ENCODE assay signal across 32 cellular contexts in genomic region chr3:55824406-55824805, GRCh38.
"Had no signal": no experiment of that assay in that cellular context is flagged by ENCODE, and none has a peak within 500 bp of the region (broad histone marks: within the 10 kb centered on the region; RNA-seq: fewer than 3 reads in every experiment).

No MANE protein-coding gene starts in this region.

- H3K36me3 ChIP-seq: adrenal gland, ascending aorta, brain microvascular endothelial cell, breast epithelium, cardiac muscle cell had no signal

- H3K27me3 ChIP-seq: adrenal gland, ascending aorta, body of pancreas, brain microvascular endothelial cell, breast epithelium, cardiac muscle cell had no signal

- ATAC-seq: activated naive CD4-positive, alpha-beta T cell treated with anti-CD3 and anti-CD28 coated beads, Interleukin-2, amount 50 U/mL, for 72 hours; activated naive CD8-positive, alpha-beta T cell treated with anti-CD3 and anti-CD28 coated beads, Interleukin-2, amount 50 U/mL, for 24 hours; activated T-cell treated with anti-CD3 and anti-CD28 coated beads, Interleukin-2, amount 50 U/mL, for 4 hours; activated T-cell treated with anti-CD3 and anti-CD28 coated beads, Interleukin-2, amount 50 U/mL, for 72 hours; activated T-helper 17 cell treated with anti-CD3 and anti-CD28 coated beads, Interleukin-2, amount 50 U/mL, for 72 hours; body of pancreas had no signal

- H3K27ac ChIP-seq: adrenal gland, ascending aorta, body of pancreas, brain microvascular endothelial cell, breast epithelium, cardiac muscle cell had no signal

- H3K4me3 ChIP-seq: adrenal gland, ascending aorta, body of pancreas, breast epithelium, cardiac muscle cell had no signal

- DNase-seq: activated effector memory CD4-positive, alpha-beta T cell treated with anti-CD3 and anti-CD28 coated beads, Interleukin-2, amount 50 U/mL, for 16 hours; activated effector memory CD4-positive, alpha-beta T cell treated with Interleukin-2 at 50 U/mL for 16 hours; activated gamma-delta T cell; activated gamma-delta T cell treated with Interleukin-2 at 50 U/mL for 16 hours; activated naive CD4-positive, alpha-beta T cell; activated naive CD4-positive, alpha-beta T cell treated with anti-CD3 and anti-CD28 coated beads for 36 hours; activated naive CD4-positive, alpha-beta T cell treated with anti-CD3 and anti-CD28 coated beads, Interleukin-2, amount 10 ng/mL, durations not matched to agents 7 days and 5 days; activated naive CD4-positive, alpha-beta T cell treated with anti-CD3 and anti-CD28 coated beads, Interleukin-2, amount 50 U/mL, for 16 hours; activated naive CD4-positive, alpha-beta T cell treated with Interleukin-2 at 50 U/mL for 16 hours; activated naive CD8-positive, alpha-beta T cell treated with anti-CD3 and anti-CD28 coated beads for 36 hours; activated naive CD8-positive, alpha-beta T cell treated with anti-CD3 and anti-CD28 coated beads, Interleukin-2, amount 10 ng/mL, durations not matched to agents 7 days and 5 days; activated naive CD8-positive, alpha-beta T cell treated with anti-CD3 and anti-CD28 coated beads, Interleukin-2, amount 50 U/mL, for 24 hours; activated T-cell treated with anti-CD3 and anti-CD28 coated beads, Interleukin-2, amount 50 U/mL, for 1 hour; activated T-cell treated with anti-CD3 and anti-CD28 coated beads, Interleukin-2, amount 50 U/mL, for 24 hours; activated T-cell treated with anti-CD3 and anti-CD28 coated beads, Interleukin-2, amount 50 U/mL, for 4 hours; activated T-cell treated with anti-CD3 and anti-CD28 coated beads, Interleukin-2, amount 50 U/mL, for 48 hours; activated T-cell treated with anti-CD3 and anti-CD28 coated beads, Interleukin-2, amount 50 U/mL, for 72 hours; adrenal gland; amniotic stem cell; amygdala; anterior cingulate cortex; aorta; body of pancreas; brain microvascular endothelial cell; caudate nucleus; central memory CD4-positive, alpha-beta T cell; cerebellar nuclear complex had no signal

- H3K4me1 ChIP-seq: adrenal gland, ascending aorta, body of pancreas, breast epithelium had no signal

- H3K9me3 ChIP-seq: adrenal gland, ascending aorta, body of pancreas, breast epithelium had no signal
